Comparison of ENCODE assay signal across 12 cellular contexts in the genomic region with DNA sequence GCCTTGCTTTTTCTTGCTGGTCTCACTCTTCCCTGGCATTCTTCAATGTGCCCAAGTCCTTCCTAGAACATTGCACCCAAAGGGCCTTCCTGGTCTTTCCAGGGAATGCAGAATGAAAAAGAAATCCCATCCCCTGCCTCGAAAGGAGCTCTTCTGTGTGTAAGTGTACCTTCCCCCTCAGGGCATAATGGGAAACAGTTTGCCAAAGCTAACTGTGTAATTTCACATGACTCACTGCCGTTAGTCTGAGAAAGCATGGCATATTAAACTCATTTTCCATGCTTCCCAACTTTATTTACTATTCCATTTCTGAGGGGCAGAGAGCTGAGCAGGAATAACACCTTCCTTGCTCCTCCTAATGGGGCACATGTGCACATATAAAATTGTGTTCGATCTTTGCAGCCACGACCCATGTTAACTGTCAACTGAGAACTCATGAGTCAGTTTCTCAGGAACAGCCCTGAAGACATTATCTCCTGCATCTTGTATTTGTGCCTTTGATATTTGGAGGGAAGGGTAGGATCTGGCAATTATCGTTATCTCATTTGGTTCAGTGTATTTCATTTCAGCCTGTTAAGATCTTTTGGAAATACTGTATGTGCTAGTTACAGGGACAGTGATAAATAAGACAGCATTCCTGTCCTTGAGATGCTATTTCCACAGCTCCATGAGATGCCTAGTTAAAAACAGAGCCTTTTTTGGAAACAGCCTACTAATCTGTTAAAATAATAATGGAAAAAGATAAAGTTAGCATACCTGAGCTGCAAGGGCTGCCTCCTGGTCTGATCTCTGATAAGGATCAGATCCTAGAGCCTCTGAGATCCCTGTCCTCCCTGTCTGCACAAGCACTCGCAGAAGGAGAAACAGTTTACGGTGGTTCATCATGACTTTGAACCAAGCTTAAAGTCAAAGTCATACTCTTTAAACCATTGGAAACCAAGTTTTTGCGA. TPM values are rescaled to one million over a fixed set of nuclear protein-coding genes. Genes with fewer than 3 reads are reported as not detected.
DNase-seq lines count a peak whose midpoint lies in the region; ATAC-seq and TF ChIP-seq lines count a peak whose summit lies in the region.
"Had no signal": no experiment of that assay in that cellular context is flagged by ENCODE, and none has a peak within 500 bp of the region (broad histone marks: within the 10 kb centered on the region; RNA-seq: fewer than 3 reads in every experiment).

No MANE protein-coding gene starts in this region.

- CTCF ChIA-PET in CD4-positive, alpha-beta memory T cell (lab: Charles Lee; ENCODE audit: partially characterized antibody): interaction anchor here (0.7 to 5.7 kb wide), 11 partner anchors 9 to 141 kb away, joined by 3 to 68 read pairs (median 5); no protein-coding TSS in a partner anchor
- CTCF ChIA-PET in activated CD8-positive, alpha-beta T cell treated with anti-CD3 and anti-CD28 coated beads for 36 hours (lab: Charles Lee): interaction anchor here (0.6 to 4.3 kb wide), 20 partner anchors 9 to 204 kb away, joined by 3 to 42 read pairs (median 4); no protein-coding TSS in a partner anchor

- H3K27me3 Mint-ChIP-seq in CD4-positive, alpha-beta memory T cell: no peaks in the 10 kb centered on the region
- H3K27me3 Mint-ChIP-seq in activated CD8-positive, alpha-beta T cell treated with anti-CD3 and anti-CD28 coated beads for 36 hours: no peaks in the 10 kb centered on the region
- no peaks in the 10 kb centered on the region for H3K27me3 Mint-ChIP-seq in memory B cell

- ATAC-seq in activated CD8-positive, alpha-beta T cell treated with anti-CD3 and anti-CD28 coated beads for 36 hours: no peak
- ATAC-seq in memory B cell (ENCODE audit: low read depth) (no peak), GM18868 (IDR thresholded peaks at IDR 0.05; ENCODE audit: unreplicated experiment) (no peak)
- ATAC-seq: pancreas had no signal

- H3K27me3 ChIP-seq in CD4-positive, alpha-beta memory T cell (ENCODE audit: insufficient read depth, low read length): no peaks in the 10 kb centered on the region
- H3K27me3 ChIP-seq: pancreas had no signal

- H3K36me3 ChIP-seq in CD4-positive, alpha-beta memory T cell (ENCODE audit: insufficient read depth, low read length): peaks cover 10% of the 10 kb centered on the region
- H3K36me3 ChIP-seq: pancreas had no signal

- H3K27ac ChIP-seq in CD4-positive, alpha-beta memory T cell (ENCODE audit: low read depth, low read length): peak overlapping the region; percentile 96
- H3K27ac ChIP-seq: pancreas had no signal

- no peak for TF ChIP-seq CTCF in activated CD8-positive, alpha-beta T cell treated with anti-CD3 and anti-CD28 coated beads for 36 hours (IDR thresholded peaks at IDR 0.05)

- peaks cover 99% of the 10 kb centered on the region for H3K4me1 ChIP-seq in CD4-positive, alpha-beta memory T cell (ENCODE audit: insufficient read depth, low read length)
- H3K4me1 ChIP-seq: pancreas had no signal

- H3K27ac Mint-ChIP-seq in CD4-positive, alpha-beta memory T cell: peak overlapping the region in 6 of 7 donors; percentile 97 to 100 (median 98)
- peak overlapping the region; percentile 95 for H3K27ac Mint-ChIP-seq in activated CD8-positive, alpha-beta T cell treated with anti-CD3 and anti-CD28 coated beads for 36 hours
- peak overlapping the region; percentile 65 for H3K27ac Mint-ChIP-seq in memory B cell

- H3K4me3 ChIP-seq in CD4-positive, alpha-beta memory T cell (ENCODE audit: low read length in 2 of 2): peak overlapping the region in 1 of 2 donors; percentile 41
- H3K4me3 ChIP-seq: pancreas had no signal

- peaks cover 69 to 86% (median 76%) of the 10 kb centered on the region in 4 donors for H3K4me1 Mint-ChIP-seq in CD4-positive, alpha-beta memory T cell
- peaks cover 96% of the 10 kb centered on the region for H3K4me1 Mint-ChIP-seq in activated CD8-positive, alpha-beta T cell treated with anti-CD3 and anti-CD28 coated beads for 36 hours (ENCODE audit: low read depth)
- H3K4me1 Mint-ChIP-seq in memory B cell: peaks cover 59% of the 10 kb centered on the region

- H3K4me3 Mint-ChIP-seq in CD4-positive, alpha-beta memory T cell: peak overlapping the region; percentile 75 to 92 (median 87)
- peak overlapping the region; percentile 55 for H3K4me3 Mint-ChIP-seq in activated CD8-positive, alpha-beta T cell treated with anti-CD3 and anti-CD28 coated beads for 36 hours
- H3K4me3 Mint-ChIP-seq in memory B cell: no peak overlapping the region
- H3K4me3 Mint-ChIP-seq: CD14-positive monocyte had no signal

- H3K36me3 Mint-ChIP-seq in CD4-positive, alpha-beta memory T cell: peaks cover 69 to 75% of the 10 kb centered on the region in 2 donors
- H3K36me3 Mint-ChIP-seq in activated CD8-positive, alpha-beta T cell treated with anti-CD3 and anti-CD28 coated beads for 36 hours (ENCODE audit: low read depth): peaks cover 90% of the 10 kb centered on the region
- peaks cover 43% of the 10 kb centered on the region for H3K36me3 Mint-ChIP-seq in memory B cell

- POLR2A ChIA-PET in CD4-positive, alpha-beta memory T cell (lab: Charles Lee; ENCODE audit: partially characterized antibody): interaction anchor here (0.9 to 40.8 kb wide), 11 partner anchors 10 to 141 kb away, joined by 3 to 2673 read pairs (median 4); partner anchors contain the start of gene IKZF1
- POLR2A ChIA-PET in activated CD8-positive, alpha-beta T cell treated with anti-CD3 and anti-CD28 coated beads for 36 hours (lab: Charles Lee): interaction anchor here (0.6 to 40.7 kb wide), 14 partner anchors 1 to 198 kb away, joined by 3 to 1646 read pairs (median 4); partner anchors contain the start of gene IKZF1

- DNase-seq in CD4-positive, alpha-beta memory T cell: no peak
- DNase-seq in EL: peak; percentile 24
- no peak for DNase-seq in activated CD8-positive, alpha-beta T cell treated with anti-CD3 and anti-CD28 coated beads for 36 hours
- no peak for DNase-seq in memory B cell (ENCODE audit: low spot score in 2 of 2)
- no peak for DNase-seq in HuH-7 (ENCODE audit: low spot score)
- DNase-seq in NCI-H128 (lab: John Stamatoyannopoulos, UW; ENCODE audit: unreplicated experiment): no peak
- DNase-seq: hypothalamus; NCI-H1105 treated with DMSO at 0.1 percent for 48 hours; NK-92 treated with Interleukin-12 subunit alpha and Interleukin-12 subunit beta, amount 100 ng/mL, for 24 hours; pancreas had no signal

- no peaks in the 10 kb centered on the region for H3K9me3 Mint-ChIP-seq in CD4-positive, alpha-beta memory T cell
- no peaks in the 10 kb centered on the region for H3K9me3 Mint-ChIP-seq in activated CD8-positive, alpha-beta T cell treated with anti-CD3 and anti-CD28 coated beads for 36 hours
- no peaks in the 10 kb centered on the region for H3K9me3 Mint-ChIP-seq in memory B cell
- H3K9me3 Mint-ChIP-seq: CD14-positive monocyte had no signal

- intact Hi-C loops in CD4-positive, alpha-beta memory T cell (cut with micrococcal nuclease): no loop called here
- intact Hi-C loops in activated CD8-positive, alpha-beta T cell treated with anti-CD3 and anti-CD28 coated beads for 36 hours (cut with micrococcal nuclease): loop anchor here (2.0 to 5.0 kb wide), 2 partner anchors 22 to 80 kb away; no protein-coding TSS in a partner anchor

- H3K9me3 ChIP-seq in CD4-positive, alpha-beta memory T cell (ENCODE audit: control insufficient read depth in 1 of 2, low read length in 2 of 2): no peaks in the 10 kb centered on the region
- H3K9me3 ChIP-seq: pancreas had no signal

RNA-seq across cellular contexts. Expression of gene IKZF1, which starts 42.3 kb away (rescaled TPM):
- total RNA-seq in CD4-positive, alpha-beta memory T cell: 100 to 1,000 TPM; 474 to 479 TPM
- polyA plus RNA-seq in CD4-positive, alpha-beta memory T cell: 100 to 1,000 TPM; 116 to 288 TPM
- total RNA-seq in activated CD8-positive, alpha-beta T cell treated with anti-CD3 and anti-CD28 coated beads for 36 hours: 100 to 1,000 TPM; 277 to 295 TPM
